Comparison of ENCODE assay signal across 15 cellular contexts in the genomic region with DNA sequence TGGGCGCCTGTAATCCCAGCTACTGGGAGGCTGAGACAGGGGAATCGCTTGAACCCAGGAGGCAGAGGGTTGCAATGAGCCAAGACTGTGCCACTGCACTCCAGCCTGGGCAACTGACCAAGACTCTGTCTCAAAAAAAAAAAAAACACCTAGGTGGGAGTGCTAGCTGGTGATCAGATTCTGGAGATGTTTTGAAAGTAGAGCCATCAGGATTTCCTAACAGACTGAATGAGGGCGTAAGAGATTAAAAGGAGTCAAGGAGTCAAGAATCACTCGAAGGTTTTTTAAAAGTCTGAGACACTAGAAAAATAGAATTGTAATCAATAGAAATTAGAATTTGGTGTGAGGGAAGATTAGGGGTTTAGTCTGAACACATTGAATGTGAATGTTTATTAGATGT.
DNase-seq lines count a peak whose midpoint lies in the region; ATAC-seq, FAIRE-seq and TF ChIP-seq lines count a peak whose summit lies in the region.
"Had no signal": no experiment of that assay in that cellular context is flagged by ENCODE, and none has a peak within 500 bp of the region (broad histone marks: within the 10 kb centered on the region; RNA-seq: fewer than 3 reads in every experiment).

No MANE protein-coding gene starts in this region.

- BruUV-seq in HepG2 (replicated peaks; lab: Mats Ljungman, UMichigan): no TSS peak

- H3K4me3 Mint-ChIP-seq in GM23338: no peak overlapping the region

- H3K4me1 ChIP-seq in GM23338 (ENCODE audit: insufficient read depth): no peaks in the 10 kb centered on the region
- peaks cover 55% of the 10 kb centered on the region for H3K4me1 ChIP-seq in HepG2 (ENCODE audit: insufficient read depth, low read length)
- H3K4me1 ChIP-seq in skeletal muscle tissue (ENCODE audit: control insufficient read depth in 3 of 3, insufficient read depth in 3 of 3, low read length in 3 of 3): peaks cover 3 to 14% (median 11%) of the 10 kb centered on the region in 3 donors
- H3K4me1 ChIP-seq in effector memory CD4-positive, alpha-beta T cell (ENCODE audit: control insufficient read depth, insufficient read depth, low read length, poor library complexity, severe bottlenecking): no peaks in the 10 kb centered on the region
- H3K4me1 ChIP-seq: BLaER1 had no signal

- H3K9me3 ChIP-seq in HepG2 (ENCODE audit: low read length) (no peaks in the 10 kb centered on the region), skeletal muscle tissue (ENCODE audit: control insufficient read depth in 3 of 3, low read length in 3 of 3) (no peaks in the 10 kb centered on the region)
- no peaks in the 10 kb centered on the region for H3K9me3 ChIP-seq in effector memory CD4-positive, alpha-beta T cell (ENCODE audit: control insufficient read depth, low read length)
- H3K9me3 ChIP-seq: BLaER1 had no signal

- no peak for TF ChIP-seq CTCF in GM23338 (conservative IDR thresholded peaks at IDR 0.05; ENCODE audit: low read depth in 2 of 2)
- no peak for TF ChIP-seq CTCF in cardiac fibroblast (IDR thresholded peaks at IDR 0.05; ENCODE audit: low read depth, low read length)
- no peak for TF ChIP-seq CTCF in HepG2 (CRISPR knock-in tag; IDR thresholded peaks at IDR 0.05)

- WGBS in HepG2 (ENCODE audit: low lambda C conversion rate): 91% methylated on average over 4 of the region's 4 CpGs

- peak overlapping the region; percentile 14; the same call in 1 of the 2 replicates for H3K27ac Mint-ChIP-seq in GM23338

- H3K79me2 ChIP-seq in GM23338 (replicated peaks; ENCODE audit: insufficient read depth) (no peaks in the 10 kb centered on the region), HepG2 (ENCODE audit: insufficient read depth, low read length) (no peaks in the 10 kb centered on the region)

- H4K20me1 ChIP-seq in GM23338 (replicated peaks; ENCODE audit: insufficient read depth) (no peaks in the 10 kb centered on the region), HepG2 (ENCODE audit: insufficient read depth, low read length) (no peaks in the 10 kb centered on the region)
- H4K20me1 ChIP-seq: BLaER1 had no signal

- 0 out of 2 replicates have a peak, but pooled peaks cover 4% of the 10 kb centered on the region for H3K9me2 ChIP-seq in GM23338 (ENCODE audit: insufficient read depth)

- CTCF ChIA-PET in HepG2 (lab: Yijun Ruan, JAX; ENCODE audit: low intra/inter-chr PET ratio, low total read pairs): no interaction called here

- H3K9me3 Mint-ChIP-seq in GM23338: no peaks in the 10 kb centered on the region
- H3K9me3 Mint-ChIP-seq: neural crest cell had no signal

- in situ Hi-C loops in HepG2 (cut with HindIII; ENCODE audit: extremely low pct_ligation_motif_present, low pct_unique_long_range_greater_than_20kb): no loop called here

- H3F3A ChIP-seq in GM23338 (replicated peaks; ENCODE audit: low read depth): no peaks in the 10 kb centered on the region

- H3K4me2 ChIP-seq in GM23338: no peak overlapping the region
- peak overlapping the region; percentile 61; the same call in 1 of the 2 replicates for H3K4me2 ChIP-seq in HepG2 (ENCODE audit: low read depth, low read length)
- H3K4me2 ChIP-seq: BLaER1 had no signal

- TF ChIP-seq RAD21 in HepG2 (CRISPR knock-in tag; IDR thresholded peaks at IDR 0.05): no peak

- H3K9ac ChIP-seq in HepG2 (ENCODE audit: insufficient read depth, low read depth, low read length) (no peak overlapping the region), skeletal muscle tissue (ENCODE audit: low read depth in 1 of 3, low read length in 3 of 3) (no peak overlapping the region)
- H3K9ac ChIP-seq: BLaER1 had no signal

- DNase-seq in GM23338 (ENCODE audit: low spot score) (no peak), cardiac fibroblast (ENCODE audit: low read depth in 2 of 2) (peak; percentile 49 to 74), HepG2 (ENCODE audit: low spot score) (no peak), cerebellar nuclear complex (lab: John Stamatoyannopoulos, UW) (no peak), NCI-H1436 (lab: John Stamatoyannopoulos, UW) (no peak)
- no peak for DNase-seq in effector memory CD4-positive, alpha-beta T cell
- DNase-seq: activated CD4-positive, alpha-beta T cell treated with anti-CD3 and anti-CD28 coated beads for 4 hours; GDM1; NCI-H1105; NCI-H774; stimulated activated CD4-positive, alpha-beta T cell treated with anti-CD3 and anti-CD28 coated beads, Interleukin-4, amount 100 ng/mL, for 4 hours had no signal

- no peak overlapping the region for H3K27ac ChIP-seq in GM23338 (ENCODE audit: low read depth)
- peak overlapping the region; percentile 78 for H3K27ac ChIP-seq in HepG2 (ENCODE audit: extremely low read length, insufficient read depth, low read length)
- H3K27ac ChIP-seq in skeletal muscle tissue (ENCODE audit: low read depth, low read length): peak overlapping the region; percentile 1
- no peak overlapping the region for H3K27ac ChIP-seq in effector memory CD4-positive, alpha-beta T cell (ENCODE audit: insufficient read depth, low read length, poor library complexity, severe bottlenecking)
- H3K27ac ChIP-seq: BLaER1 had no signal

- H3K4me3 ChIP-seq in GM23338 (no peak overlapping the region), cardiac fibroblast (replicated peaks in 1 of 2; ENCODE audit: low read depth in 2 of 2, low read length in 2 of 2) (no peak overlapping the region), HepG2 (replicated peaks in 1 of 3; ENCODE audit: insufficient read depth in 1 of 3, low read depth in 2 of 3, low read length in 3 of 3) (no peak overlapping the region), skeletal muscle tissue (ENCODE audit: low read length in 3 of 3) (peak overlapping the region in 1 of 3 donors; percentile 17)
- H3K4me3 ChIP-seq in effector memory CD4-positive, alpha-beta T cell (ENCODE audit: insufficient read depth, low read depth, low read length, poor library complexity, severe bottlenecking): no peak overlapping the region
- H3K4me3 ChIP-seq: BLaER1 had no signal

- FAIRE-seq in HepG2 (lab: Jason Lieb, UNC): no peak

- H2AFZ ChIP-seq in GM23338: no peak overlapping the region
- H2AFZ ChIP-seq in HepG2 (ENCODE audit: low read length): no peak overlapping the region

- POLR2A ChIA-PET in HepG2 (lab: Yijun Ruan, JAX): interaction anchor here (1.4 kb wide), 1 partner anchor 12 kb away, joined by 3 read pairs; no protein-coding TSS in a partner anchor

- TF ChIP-seq POLR2A in HepG2 (IDR thresholded peaks at IDR 0.05; ENCODE audit: insufficient read depth in 1 of 2, low read depth in 2 of 2, low read length in 2 of 2): no peak

- H3K36me3 Mint-ChIP-seq in GM23338 (ENCODE audit: low read depth): no peaks in the 10 kb centered on the region; the same call in 2 of the 3 replicates

- intact Hi-C loops in HepG2 (cut with micrococcal nuclease; ENCODE audit: unreplicated experiment): no loop called here

- peaks cover 5% of the 10 kb centered on the region for H3K27me3 Mint-ChIP-seq in GM23338 (ENCODE audit: insufficient read depth, low read depth, poor library complexity)

- H3K36me3 ChIP-seq in GM23338 (ENCODE audit: insufficient read depth) (no peaks in the 10 kb centered on the region), HepG2 (replicated peaks in 1 of 2; ENCODE audit: control insufficient read depth in 1 of 2, insufficient read depth in 2 of 2, low read length in 2 of 2) (no peaks in the 10 kb centered on the region), skeletal muscle tissue (ENCODE audit: control insufficient read depth in 3 of 3, insufficient read depth in 3 of 3, low read length in 3 of 3) (no peaks in the 10 kb centered on the region)
- no peaks in the 10 kb centered on the region for H3K36me3 ChIP-seq in effector memory CD4-positive, alpha-beta T cell (ENCODE audit: control insufficient read depth, insufficient read depth, low read length)
- H3K36me3 ChIP-seq: BLaER1 had no signal

- ATAC-seq in GM23338: no peak
- no peak for ATAC-seq in HepG2
- no peak for ATAC-seq in GM21717 (IDR thresholded peaks at IDR 0.05; ENCODE audit: unreplicated experiment)

- H3K4me1 Mint-ChIP-seq in GM23338: peaks cover 9% of the 10 kb centered on the region

- no peaks in the 10 kb centered on the region for H3K27me3 ChIP-seq in GM23338 (ENCODE audit: insufficient read depth)
- H3K27me3 ChIP-seq in HepG2 (ENCODE audit: control insufficient read depth in 1 of 2, insufficient read depth in 2 of 2, low read length in 2 of 2): no peaks in the 10 kb centered on the region
- H3K27me3 ChIP-seq in skeletal muscle tissue (ENCODE audit: control insufficient read depth in 3 of 3, insufficient read depth in 3 of 3, low read length in 3 of 3): no peaks in the 10 kb centered on the region
- H3K27me3 ChIP-seq in effector memory CD4-positive, alpha-beta T cell (replicated peaks; ENCODE audit: control insufficient read depth, insufficient read depth, low read length, poor library complexity, severe bottlenecking): no peaks in the 10 kb centered on the region
- H3K27me3 ChIP-seq: BLaER1 had no signal

- no peak for TF ChIP-seq EP300 in HepG2 (IDR thresholded peaks at IDR 0.05; ENCODE audit: low read depth in 2 of 2, low read length in 2 of 2)
- no peak for TF ChIP-seq EP300 in HepG2 (CRISPR knock-in tag; IDR thresholded peaks at IDR 0.05; ENCODE audit: borderline replicate concordance)

TF ChIP-seq in GM23338, 12 proteins besides CTCF, POLR2A, EP300 and RAD21 (continues in another document):
- TF ChIP-seq, protein P1, sequence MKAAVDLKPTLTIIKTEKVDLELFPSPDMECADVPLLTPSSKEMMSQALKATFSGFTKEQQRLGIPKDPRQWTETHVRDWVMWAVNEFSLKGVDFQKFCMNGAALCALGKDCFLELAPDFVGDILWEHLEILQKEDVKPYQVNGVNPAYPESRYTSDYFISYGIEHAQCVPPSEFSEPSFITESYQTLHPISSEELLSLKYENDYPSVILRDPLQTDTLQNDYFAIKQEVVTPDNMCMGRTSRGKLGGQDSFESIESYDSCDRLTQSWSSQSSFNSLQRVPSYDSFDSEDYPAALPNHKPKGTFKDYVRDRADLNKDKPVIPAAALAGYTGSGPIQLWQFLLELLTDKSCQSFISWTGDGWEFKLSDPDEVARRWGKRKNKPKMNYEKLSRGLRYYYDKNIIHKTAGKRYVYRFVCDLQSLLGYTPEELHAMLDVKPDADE (IDR thresholded peaks at IDR 0.05): no peak
- no peak for TF ChIP-seq JUNB (IDR thresholded peaks at IDR 0.05; ENCODE audit: unreplicated experiment)
- TF ChIP-seq NANOG (IDR thresholded peaks at IDR 0.05; ENCODE audit: borderline replicate concordance): no peak

TF ChIP-seq in HepG2, 621 proteins besides CTCF, POLR2A, EP300 and RAD21:
- TF ChIP-seq TGIF2 (CRISPR knock-in tag; IDR thresholded peaks at IDR 0.05) (0 out of 2 replicates have a peak, but pooled peaks have one; percentile 29), ZNF44 (CRISPR knock-in tag; IDR thresholded peaks at IDR 0.05) (no peak), REPIN1 (CRISPR knock-in tag; IDR thresholded peaks at IDR 0.05; ENCODE audit: borderline replicate concordance, low read depth) (0 out of 2 replicates have a peak, but pooled peaks have one; percentile 8), CCDC6 (CRISPR knock-in tag; IDR thresholded peaks at IDR 0.05) (no peak), TP53 (CRISPR knock-in tag; conservative IDR thresholded peaks at IDR 0.05) (no peak), NFE2L2 (IDR thresholded peaks at IDR 0.05; ENCODE audit: low read length) (no peak)

Comparison
In these comparisons a context has a peak if more than half of its experiments do, and no peak if none do; other contexts are left out.
1. DNase-seq: peak in cardiac fibroblast (2 of 2); none in GM23338 (single experiment), HepG2 (single experiment), effector memory CD4-positive, alpha-beta T cell (0 of 3), cerebellar nuclear complex (0 of 2) and NCI-H1436 (single experiment).
2. H3K27ac ChIP-seq: peak in HepG2 (single experiment) and skeletal muscle tissue (single experiment); none in GM23338 (single experiment) and effector memory CD4-positive, alpha-beta T cell (single experiment).